Comparison of ENCODE assay signal across 15 cellular contexts in the genomic region with DNA sequence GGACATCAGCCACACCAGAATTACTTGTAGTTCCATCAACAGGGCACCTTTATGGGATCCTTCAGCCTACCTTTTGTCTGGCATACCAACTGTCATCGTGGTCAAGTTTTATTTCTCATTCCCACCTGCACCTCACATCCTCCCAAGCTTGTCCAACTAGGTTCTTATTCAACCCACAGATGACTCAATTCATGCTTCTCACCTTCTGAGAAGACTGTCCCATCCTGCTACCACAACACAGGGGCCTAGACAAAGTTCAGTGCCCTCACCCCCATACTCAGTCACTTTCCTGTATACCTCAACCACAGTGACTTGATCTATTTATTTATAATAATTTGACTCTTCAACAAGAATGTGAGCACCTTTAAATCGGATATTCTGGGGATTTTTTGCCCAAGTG.
DNase-seq lines count a peak whose midpoint lies in the region; ATAC-seq and TF ChIP-seq lines count a peak whose summit lies in the region.
"Had no signal": no experiment of that assay in that cellular context is flagged by ENCODE, and none has a peak within 500 bp of the region (broad histone marks: within the 10 kb centered on the region; RNA-seq: fewer than 3 reads in every experiment).

No MANE protein-coding gene starts in this region.

- no peaks in the 10 kb centered on the region for H3K27me3 Mint-ChIP-seq in activated T-cell treated with anti-CD3 and anti-CD28 coated beads, Interleukin-2, amount 50 U/mL, for 24 hours
- peaks cover 4% of the 10 kb centered on the region for H3K27me3 Mint-ChIP-seq in nephron progenitor cell (ENCODE audit: low read depth, poor library complexity)
- no peaks in the 10 kb centered on the region for H3K27me3 Mint-ChIP-seq in mesothelial cell of epicardium (ENCODE audit: low read depth)

- no peak for DNase-seq in activated T-cell treated with anti-CD3 and anti-CD28 coated beads, Interleukin-2, amount 50 U/mL, for 24 hours
- DNase-seq in activated T-cell treated with anti-CD3 and anti-CD28 coated beads for 4 hours (no peak), nephron progenitor cell (no peak), NCI-H446 (lab: John Stamatoyannopoulos, UW) (no peak), mesothelial cell of epicardium (ENCODE audit: low spot score in 2 of 2, unreplicated experiment in 2 of 2) (no peak)
- DNase-seq in stimulated activated effector memory CD8-positive, alpha-beta T cell treated with anti-CD3 and anti-CD28 coated beads, Interleukin-12 subunit alpha, Interleukin-12 subunit beta, amount 100 ng/mL, for 72 hours (ENCODE audit: low spot score in 2 of 2), result no peak
- DNase-seq: ACHN; amygdala; effector CD4-positive, alpha-beta T cell; EL; midbrain; NCI-H2171 treated with DMSO at 0.1 percent for 48 hours had no signal

- peak; percentile 79 for ATAC-seq in GM21723 (IDR thresholded peaks at IDR 0.05; ENCODE audit: unreplicated experiment)
- ATAC-seq in HG03354 (IDR thresholded peaks at IDR 0.05; ENCODE audit: poor library complexity, severe bottlenecking, unreplicated experiment), result peak; percentile 72
- peak; percentile 95 for ATAC-seq in stimulated activated effector memory CD8-positive, alpha-beta T cell treated with anti-CD3 and anti-CD28 coated beads, Interleukin-12 subunit alpha, Interleukin-12 subunit beta, amount 100 ng/mL, for 72 hours
- ATAC-seq: sciatic nerve had no signal

- H3K9me3 Mint-ChIP-seq in activated T-cell treated with anti-CD3 and anti-CD28 coated beads, Interleukin-2, amount 50 U/mL, for 24 hours, result no peaks in the 10 kb centered on the region
- no peaks in the 10 kb centered on the region for H3K9me3 Mint-ChIP-seq in stimulated activated effector memory CD8-positive, alpha-beta T cell treated with anti-CD3 and anti-CD28 coated beads, Interleukin-12 subunit alpha, Interleukin-12 subunit beta, amount 100 ng/mL, for 72 hours
- H3K9me3 Mint-ChIP-seq in nephron progenitor cell (peaks cover 22% of the 10 kb centered on the region), mesothelial cell of epicardium (peaks cover 17% of the 10 kb centered on the region)

- H3K4me3 Mint-ChIP-seq in activated T-cell treated with anti-CD3 and anti-CD28 coated beads, Interleukin-2, amount 50 U/mL, for 24 hours, result no peak overlapping the region
- no peak overlapping the region for H3K4me3 Mint-ChIP-seq in stimulated activated effector memory CD8-positive, alpha-beta T cell treated with anti-CD3 and anti-CD28 coated beads, Interleukin-12 subunit alpha, Interleukin-12 subunit beta, amount 100 ng/mL, for 72 hours
- H3K4me3 Mint-ChIP-seq in nephron progenitor cell (no peak overlapping the region), mesothelial cell of epicardium (no peak overlapping the region)

- H3K36me3 Mint-ChIP-seq in activated T-cell treated with anti-CD3 and anti-CD28 coated beads, Interleukin-2, amount 50 U/mL, for 24 hours (ENCODE audit: low read depth), result peaks cover 61% of the 10 kb centered on the region
- peaks cover 13% of the 10 kb centered on the region for H3K36me3 Mint-ChIP-seq in stimulated activated effector memory CD8-positive, alpha-beta T cell treated with anti-CD3 and anti-CD28 coated beads, Interleukin-12 subunit alpha, Interleukin-12 subunit beta, amount 100 ng/mL, for 72 hours
- H3K36me3 Mint-ChIP-seq in nephron progenitor cell (ENCODE audit: low read depth) (peaks cover 58% of the 10 kb centered on the region), mesothelial cell of epicardium (peaks cover 25% of the 10 kb centered on the region)

- peak overlapping the region; percentile 38 for H3K27ac Mint-ChIP-seq in activated T-cell treated with anti-CD3 and anti-CD28 coated beads, Interleukin-2, amount 50 U/mL, for 24 hours
- H3K27ac Mint-ChIP-seq in stimulated activated effector memory CD8-positive, alpha-beta T cell treated with anti-CD3 and anti-CD28 coated beads, Interleukin-12 subunit alpha, Interleukin-12 subunit beta, amount 100 ng/mL, for 72 hours, result peak overlapping the region; percentile 56
- H3K27ac Mint-ChIP-seq in nephron progenitor cell (no peak overlapping the region), mesothelial cell of epicardium (no peak overlapping the region)

- TF ChIP-seq CTCF in nephron progenitor cell (IDR thresholded peaks at IDR 0.05) (no peak), mesothelial cell of epicardium (IDR thresholded peaks at IDR 0.05; ENCODE audit: unreplicated experiment) (no peak)

- H3K4me1 Mint-ChIP-seq in activated T-cell treated with anti-CD3 and anti-CD28 coated beads, Interleukin-2, amount 50 U/mL, for 24 hours (ENCODE audit: low read depth), result peaks cover 30% of the 10 kb centered on the region
- H3K4me1 Mint-ChIP-seq in stimulated activated effector memory CD8-positive, alpha-beta T cell treated with anti-CD3 and anti-CD28 coated beads, Interleukin-12 subunit alpha, Interleukin-12 subunit beta, amount 100 ng/mL, for 72 hours, result peaks cover 26% of the 10 kb centered on the region
- H3K4me1 Mint-ChIP-seq in nephron progenitor cell, result peaks cover 14% of the 10 kb centered on the region
- peaks cover 9% of the 10 kb centered on the region for H3K4me1 Mint-ChIP-seq in mesothelial cell of epicardium

Comparison
In these comparisons a context has a peak if more than half of its experiments do, and no peak if none do; other contexts are left out.
1. H3K27ac Mint-ChIP-seq: peak in activated T-cell treated with anti-CD3 and anti-CD28 coated beads, Interleukin-2, amount 50 U/mL, for 24 hours (single experiment) and stimulated activated effector memory CD8-positive, alpha-beta T cell treated with anti-CD3 and anti-CD28 coated beads, Interleukin-12 subunit alpha, Interleukin-12 subunit beta, amount 100 ng/mL, for 72 hours (single experiment); none in nephron progenitor cell (single experiment) and mesothelial cell of epicardium (single experiment).
2. Peak in every context shown above with its lines, with median percentiles within 50 percentile points of each other: ATAC-seq.